16 cellular contexts compared by ENCODE assay signal in the genomic region with DNA sequence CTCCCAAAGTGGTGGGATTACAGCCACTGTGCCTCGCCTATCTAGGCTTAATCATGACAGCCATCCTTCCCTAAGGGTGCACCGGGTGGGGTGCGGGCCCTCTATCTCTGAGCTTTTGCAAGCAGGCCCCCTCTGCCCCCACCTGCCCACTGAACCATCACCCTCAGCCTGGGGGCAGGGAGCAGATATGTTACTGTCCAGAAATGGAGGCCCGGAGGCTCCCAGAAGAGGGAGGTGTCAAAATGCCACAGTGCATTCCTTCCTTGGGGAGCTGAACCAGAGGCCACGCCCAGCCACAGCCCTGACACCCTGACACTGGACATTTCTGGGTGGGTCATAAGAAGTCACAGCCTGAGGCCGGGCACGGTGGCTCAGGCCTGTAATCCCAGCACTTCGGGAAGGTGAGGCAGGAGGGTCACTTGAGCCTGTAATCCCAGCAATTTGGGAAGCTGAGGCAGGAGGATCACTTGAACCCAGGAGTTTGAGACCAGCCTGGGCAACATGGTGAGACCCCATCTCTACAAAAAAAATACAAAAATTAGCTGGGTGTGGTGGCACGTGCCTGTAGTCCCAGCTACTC. TPM values are rescaled to one million over a fixed set of nuclear protein-coding genes. Genes with fewer than 3 reads are reported as not detected.
A peak's percentile ranks its signal among the peaks of the same experiment; 100 is the strongest.
DNase-seq lines count a peak whose midpoint lies in the region; ATAC-seq and TF ChIP-seq lines count a peak whose summit lies in the region.
"Had no signal": no experiment of that assay in that cellular context is flagged by ENCODE, and none has a peak within 500 bp of the region (broad histone marks: within the 10 kb centered on the region; RNA-seq: fewer than 3 reads in every experiment).

No MANE protein-coding gene starts in this region.

- H2BK120ac ChIP-seq in IMR-90 (ENCODE audit: low read depth, low read length), result peak overlapping the region; percentile 8; the same call in 1 of the 2 replicates

- H3K56ac ChIP-seq in IMR-90 (ENCODE audit: extremely low read depth, insufficient read depth, low read length), result no peak overlapping the region

- TF ChIP-seq CTCF in IMR-90 (conservative IDR thresholded peaks at IDR 0.05; ENCODE audit: low read depth, low read length) (no peak), CD14-positive monocyte (IDR thresholded peaks at IDR 0.05) (no peak)

- peaks cover 0 to 5% (median 3%) of the 10 kb centered on the region in 7 donors for H3K9me3 Mint-ChIP-seq in CD14-positive monocyte
- H3K9me3 Mint-ChIP-seq: activated T-helper 1 cell treated with anti-CD3 and anti-CD28 coated beads, Interleukin-12 subunit alpha, Interleukin-12 subunit beta, Interleukin-2, Interleukin-4 antibody, amounts not matched to agents 30 ng/mL and 10 ng/mL and 1 ng/mL, durations not matched to agents 14 hours and 24 hours and 36 hours had no signal

- H2BK5ac ChIP-seq in IMR-90 (ENCODE audit: low read depth, low read length, poor library complexity, severe bottlenecking), result no peak overlapping the region

- H3K4me1 ChIP-seq in IMR-90 (ENCODE audit: control insufficient read depth, insufficient read depth, low read length) (peaks cover 25% of the 10 kb centered on the region), duodenal mucosa (ENCODE audit: control insufficient read depth in 1 of 2, insufficient read depth in 2 of 2, low read length in 2 of 2) (peaks cover 19 to 35% of the 10 kb centered on the region in 2 donors), rectal smooth muscle tissue (ENCODE audit: control insufficient read depth, insufficient read depth, low read length) (peaks cover 20% of the 10 kb centered on the region)

- TF ChIP-seq RAD21 in IMR-90 (IDR thresholded peaks at IDR 0.05; ENCODE audit: low read length), result no peak

- no peak overlapping the region for H3K18ac ChIP-seq in IMR-90 (ENCODE audit: low read depth, low read length)

- CTCF ChIA-PET in IMR-90 (lab: Yijun Ruan, JAX), result interaction anchor here (1.3 kb wide), 1 partner anchor 19 kb away, joined by 3 read pairs; no protein-coding TSS in a partner anchor

- no peak overlapping the region for H4K5ac ChIP-seq in IMR-90 (ENCODE audit: low read depth, low read length)

- H3K9ac ChIP-seq in IMR-90 (ENCODE audit: low read depth, low read length) (no peak overlapping the region), duodenal mucosa (ENCODE audit: low read depth in 1 of 2, low read length in 2 of 2) (no peak overlapping the region), rectal smooth muscle tissue (ENCODE audit: low read length) (no peak overlapping the region)

- peak overlapping the region; percentile 76; the same call in 1 of the 2 replicates for H2AK5ac ChIP-seq in IMR-90 (ENCODE audit: low read depth, low read length)

- H4K91ac ChIP-seq in IMR-90 (ENCODE audit: insufficient read depth, low read depth, low read length), result peak overlapping the region; percentile 80

- POLR2A ChIA-PET in IMR-90 (lab: Charles Lee; ENCODE audit: unreplicated experiment), result interaction anchor here (0.6 to 0.7 kb wide), 2 partner anchors 29 to 139 kb away, joined by 3 read pairs; no protein-coding TSS in a partner anchor

- no peak overlapping the region for H3K23ac ChIP-seq in IMR-90 (ENCODE audit: low read depth, low read length)

- H3K4me3 ChIP-seq in IMR-90 (ENCODE audit: insufficient read depth, low read depth, low read length) (no peak overlapping the region), duodenal mucosa (ENCODE audit: low read depth in 1 of 2, low read length in 2 of 2) (no peak overlapping the region), rectal smooth muscle tissue (ENCODE audit: low read length) (no peak overlapping the region)
- H3K4me3 ChIP-seq: ascending aorta, ovary, testis had no signal

- 0 out of 3 replicates have a peak overlapping the region, but pooled peaks have one; percentile 75 for H2BK15ac ChIP-seq in IMR-90 (ENCODE audit: low read depth, low read length)

- H3K36me3 Mint-ChIP-seq in CD14-positive monocyte, result peaks cover 0 to 2% of the 10 kb centered on the region in 2 donors

- peaks cover 35% of the 10 kb centered on the region for H3K4me1 Mint-ChIP-seq in CD14-positive monocyte

- peak overlapping the region; percentile 78 for H2AK9ac ChIP-seq in IMR-90 (replicated peaks; ENCODE audit: low read depth, low read length, poor library complexity)

- peak overlapping the region; percentile 5 for H2AFZ ChIP-seq in IMR-90 (replicated peaks; ENCODE audit: low read length, poor library complexity)

- peak overlapping the region in 1 of 2 experiments; percentile 40; a peak in 1 of 4 replicates for H4K8ac ChIP-seq in IMR-90 (ENCODE audit: low read depth in 2 of 2, low read length in 2 of 2)

- peak overlapping the region; percentile 46; the same call in 1 of the 2 replicates for H3K14ac ChIP-seq in IMR-90 (replicated peaks; ENCODE audit: low read depth, low read length)

- no TSS peak for BruUV-seq in IMR-90 (replicated peaks; lab: Mats Ljungman, UMichigan)

- peaks cover 0 to 3% (median 0%) of the 10 kb centered on the region in 3 donors for H3K27me3 Mint-ChIP-seq in CD14-positive monocyte (ENCODE audit: low read depth in 3 of 3)

- no CpG with 5 or more reads among the region's 9 CpGs for WGBS in IMR-90 (ENCODE audit: extremely low coverage in 2 of 2, insufficient read length in 1 of 2), 2 experiments

- H3K9me3 ChIP-seq in IMR-90 (ENCODE audit: control insufficient read depth, insufficient read depth, low read length), result no peaks in the 10 kb centered on the region
- H3K9me3 ChIP-seq in duodenal mucosa (ENCODE audit: control insufficient read depth in 1 of 2, low read length in 2 of 2), result no peaks in the 10 kb centered on the region
- H3K9me3 ChIP-seq: ascending aorta, BE2C, ovary, testis had no signal

- H3K36me3 ChIP-seq in IMR-90 (ENCODE audit: control insufficient read depth, insufficient read depth, low read length) (no peaks in the 10 kb centered on the region), duodenal mucosa (ENCODE audit: control insufficient read depth in 1 of 2, insufficient read depth in 2 of 2, low read length in 2 of 2) (no peaks in the 10 kb centered on the region), rectal smooth muscle tissue (ENCODE audit: control insufficient read depth, insufficient read depth, low read length) (no peaks in the 10 kb centered on the region)
- H3K36me3 ChIP-seq: ascending aorta, BE2C, ovary had no signal

- peak; percentile 66 for DNase-seq in Caki2 (ENCODE audit: low read depth)
- DNase-seq in IMR-90, result no peak
- DNase-seq in CD14-positive monocyte (ENCODE audit: low spot score), result no peak
- DNase-seq in stimulated activated CD8-positive, alpha-beta memory T cell treated with anti-CD3 and anti-CD28 coated beads, Interleukin-4, amount 100 ng/mL, for 48 hours, result no peak
- DNase-seq: BE2C, NCI-H1694, NCI-H510A, ovary, T-helper 2 cell had no signal

- no peak overlapping the region for H3K4me3 Mint-ChIP-seq in CD14-positive monocyte

- peaks cover 6% of the 10 kb centered on the region; the same call in 1 of the 2 replicates for H3K9me1 ChIP-seq in IMR-90 (ENCODE audit: insufficient read depth, low read length)

- peak overlapping the region in 1 of 7 donors; percentile 25 for H3K27ac Mint-ChIP-seq in CD14-positive monocyte

- H3K27me3 ChIP-seq in IMR-90 (ENCODE audit: control insufficient read depth, insufficient read depth, low read length) (no peaks in the 10 kb centered on the region), duodenal mucosa (ENCODE audit: control insufficient read depth in 1 of 2, insufficient read depth in 2 of 2, low read length in 2 of 2) (no peaks in the 10 kb centered on the region), rectal smooth muscle tissue (ENCODE audit: control insufficient read depth, insufficient read depth, low read length) (no peaks in the 10 kb centered on the region)
- H3K27me3 ChIP-seq: ascending aorta, BE2C, ovary, testis had no signal

- no peaks in the 10 kb centered on the region for H4K20me1 ChIP-seq in IMR-90 (ENCODE audit: insufficient read depth, low read length)

- dilution Hi-C loops in IMR-90 (cut with HindIII; ENCODE audit: low sequenced_read_pairs, unreplicated experiment), result no loop called here

- H3K27ac ChIP-seq in IMR-90 (ENCODE audit: insufficient read depth, low read length) (no peak overlapping the region), duodenal mucosa (ENCODE audit: low read depth, low read length) (peak overlapping the region; percentile 73), rectal smooth muscle tissue (ENCODE audit: low read depth, low read length) (peak overlapping the region; percentile 40)

- ATAC-seq in IMR-90 (ENCODE audit: low read depth) (no peak), HG03025 (IDR thresholded peaks at IDR 0.05; ENCODE audit: low FRiP score, unreplicated experiment) (no peak), HG03196 (IDR thresholded peaks at IDR 0.05; ENCODE audit: unreplicated experiment) (no peak)

- intact Hi-C loops in IMR-90 (cut with micrococcal nuclease), result no loop called here
- intact Hi-C loops in CD14-positive monocyte (cut with micrococcal nuclease), result no loop called here

- TF ChIP-seq POLR2A in IMR-90 (IDR thresholded peaks at IDR 0.05; ENCODE audit: low read depth, low read length), result no peak

- peak overlapping the region; percentile 62 for H3K4ac ChIP-seq in IMR-90 (ENCODE audit: low read depth, low read length)

- peaks cover 4 to 35% of the 10 kb centered on the region in 2 experiments for H3K79me1 ChIP-seq in IMR-90 (ENCODE audit: low read depth in 1 of 2, low read length in 2 of 2)

- H3K4me2 ChIP-seq in IMR-90 (ENCODE audit: low read depth, low read length), result no peak overlapping the region

- in situ Hi-C loops in Caki2 (cut with HindIII; ENCODE audit: low pct_unique_long_range_greater_than_20kb, low sequenced_read_pairs) (no loop called here), IMR-90 (cut with MboI; ENCODE audit: low sequenced_read_pairs) (no loop called here)

- H2BK20ac ChIP-seq in IMR-90 (ENCODE audit: low read depth, low read length), result no peak overlapping the region; the same call in 1 of the 2 replicates

RNA-seq across cellular contexts. Expression of a gene that starts 23.0 kb away (rescaled TPM):
- total RNA-seq in Caki2 (2014; rRNA removed; shearing (Covaris generic); ENCODE audit: low replicate concordance), result 820 and 1,008 TPM in 2 replicates
- 7,721 and 7,727 TPM in 2 replicates for total RNA-seq in IMR-90 (2012; rRNA removed)
- 9,060 and 9,985 TPM in 2 replicates for polyA plus RNA-seq in IMR-90 (2012; rRNA removed)
- polyA plus RNA-seq in IMR-90 (2012; cell fraction: cytosol; rRNA removed), result 16,337 and 21,423 TPM in 2 replicates
- 3,466 and 15,446 TPM in 2 replicates for polyA plus RNA-seq in IMR-90 (2012; cell fraction: nucleus; rRNA removed; ENCODE audit: low replicate concordance)
- over 10,000 TPM; 20,280 to 23,749 TPM for polyA plus RNA-seq in CD14-positive monocyte

RNA-seq across cellular contexts. Expression of a gene that starts 39.2 kb away (rescaled TPM):
- total RNA-seq in Caki2 (2014; rRNA removed; shearing (Covaris generic); ENCODE audit: low replicate concordance), result 509 and 560 TPM in 2 replicates
- 118 and 137 TPM in 2 replicates for total RNA-seq in IMR-90 (2012; rRNA removed)
- 277 and 353 TPM in 2 replicates for polyA plus RNA-seq in IMR-90 (2012; rRNA removed)
- 217 and 436 TPM in 2 replicates for polyA plus RNA-seq in IMR-90 (2012; cell fraction: cytosol; rRNA removed)
- polyA plus RNA-seq in IMR-90 (2012; cell fraction: nucleus; rRNA removed; ENCODE audit: low replicate concordance), result 131 and 368 TPM in 2 replicates
- polyA plus RNA-seq in CD14-positive monocyte, result 1 to 10 TPM; 2.0 to 2.5 TPM

RNA-seq across cellular contexts. Expression of a gene that starts 39.8 kb away (rescaled TPM):
- total RNA-seq in Caki2 (2014; rRNA removed; shearing (Covaris generic); ENCODE audit: low replicate concordance), result 3.2 and 3.5 TPM in 2 replicates
- 2.0 and 2.2 TPM in 2 replicates for total RNA-seq in IMR-90 (2012; rRNA removed)
- polyA plus RNA-seq in IMR-90 (2012; rRNA removed) (6.4 and 8.7 TPM in 2 replicates), CD14-positive monocyte (under 1 TPM; 0.11 to 0.75 TPM)
- 3.8 and 7.0 TPM in 2 replicates for polyA plus RNA-seq in IMR-90 (2012; cell fraction: cytosol; rRNA removed)
- 7.2 and 21.7 TPM in 2 replicates for polyA plus RNA-seq in IMR-90 (2012; cell fraction: nucleus; rRNA removed; ENCODE audit: low replicate concordance)
